Comparison of ENCODE assay signal across 9 cellular contexts in the genomic region with DNA sequence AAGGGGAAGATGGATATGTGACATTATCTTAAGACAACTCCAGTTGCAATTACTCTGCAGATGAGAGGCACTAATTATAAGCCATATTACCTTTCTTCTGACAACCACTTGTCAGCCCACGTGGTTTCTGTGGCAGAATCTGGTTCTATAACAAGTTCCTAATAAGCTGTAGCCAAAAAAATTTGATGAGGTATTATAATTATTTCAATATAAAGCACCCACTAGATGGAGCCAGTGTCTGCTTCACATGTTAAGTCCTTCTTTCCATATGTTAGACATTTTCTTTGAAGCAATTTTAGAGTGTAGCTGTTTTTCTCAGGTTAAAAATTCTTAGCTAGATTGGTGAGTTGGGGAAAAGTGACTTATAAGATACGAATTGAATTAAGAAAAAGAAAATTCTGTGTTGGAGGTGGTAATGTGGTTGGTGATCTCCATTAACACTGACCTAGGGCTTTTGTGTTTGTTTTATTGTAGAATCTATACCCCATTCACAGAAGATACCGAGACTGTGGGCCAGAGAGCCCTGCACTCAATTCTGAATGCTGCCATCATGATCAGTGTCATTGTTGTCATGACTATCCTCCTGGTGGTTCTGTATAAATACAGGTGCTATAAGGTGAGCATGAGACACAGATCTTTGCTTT. TPM values are rescaled to one million over a fixed set of nuclear protein-coding genes. Genes with fewer than 3 reads are reported as not detected.
DNase-seq lines count a peak whose midpoint lies in the region; ATAC-seq, FAIRE-seq and TF ChIP-seq lines count a peak whose summit lies in the region.
"Had no signal": no experiment of that assay in that cellular context is flagged by ENCODE, and none has a peak within 500 bp of the region (broad histone marks: within the 10 kb centered on the region; RNA-seq: fewer than 3 reads in every experiment).

No MANE protein-coding gene starts in this region.

- FAIRE-seq in TTC549 (lab: Jason Lieb, UNC): peak; percentile 73

- peak; percentile 7 to 62 (median 11) for DNase-seq in NCI-H1417 (lab: John Stamatoyannopoulos, UW)
- DNase-seq in NCI-H1417 treated with DMSO at 0.1 percent for 48 hours (lab: John Stamatoyannopoulos, UW): no peak
- peak; percentile 53 for DNase-seq in KBM-7
- DNase-seq in hepatic stellate cell (ENCODE audit: low spot score): peak; percentile 36
- no peak for DNase-seq in thoracic aorta (ENCODE audit: low spot score)
- DNase-seq in activated gamma-delta T cell treated with Interleukin-2 at 50 U/mL for 16 hours: no peak

- peak; percentile 23 for TF ChIP-seq CTCF in thoracic aorta (IDR thresholded peaks at IDR 0.05)

- in situ Hi-C loops in KBM-7 (cut with MboI; ENCODE audit: low pct_unique_long_range_greater_than_20kb, low sequenced_read_pairs): no loop called here

- no peaks in the 10 kb centered on the region for H3K27me3 ChIP-seq in thoracic aorta (replicated peaks; ENCODE audit: insufficient read depth)
- H3K27me3 ChIP-seq: BLaER1 treated with 17β-estradiol and CSF1 and Interleukin-3, amounts not matched to agents 10 nM and 100 nM had no signal

- H3K27ac ChIP-seq in thoracic aorta: no peak overlapping the region
- H3K27ac ChIP-seq: BLaER1 treated with 17β-estradiol and CSF1 and Interleukin-3, amounts not matched to agents 10 nM and 100 nM had no signal

- no peaks in the 10 kb centered on the region for H3K9me3 ChIP-seq in thoracic aorta
- H3K9me3 ChIP-seq: BLaER1 treated with 17β-estradiol and CSF1 and Interleukin-3, amounts not matched to agents 10 nM and 100 nM had no signal

- no peak overlapping the region for H3K4me3 ChIP-seq in thoracic aorta
- H3K4me3 ChIP-seq: BLaER1 treated with 17β-estradiol and CSF1 and Interleukin-3, amounts not matched to agents 10 nM and 100 nM had no signal

- H3K36me3 ChIP-seq in thoracic aorta: peaks cover 27% of the 10 kb centered on the region

- H3K4me1 ChIP-seq in thoracic aorta (ENCODE audit: control insufficient read depth in 1 of 2, low read depth in 2 of 2): no peaks in the 10 kb centered on the region

- no peak for ATAC-seq in thoracic aorta (ENCODE audit: insufficient number of reproducible peaks, low FRiP score, low read depth)
- no peak for ATAC-seq in HG03460 (IDR thresholded peaks at IDR 0.05; ENCODE audit: unreplicated experiment)

RNA-seq across cellular contexts. Expression of a gene that starts 36.9 kb away (rescaled TPM):
- total RNA-seq in thoracic aorta: 10 to 100 TPM; 35.3 to 47.5 TPM

Comparison
In these comparisons a context has a peak if more than half of its experiments do, and no peak if none do; other contexts are left out.
1. DNase-seq: peak in NCI-H1417 (3 of 3), KBM-7 (single experiment) and hepatic stellate cell (single experiment); none in NCI-H1417 treated with DMSO at 0.1 percent for 48 hours (single experiment), thoracic aorta (single experiment) and activated gamma-delta T cell treated with Interleukin-2 at 50 U/mL for 16 hours (single experiment).